Comparison of ENCODE assay signal across 19 cellular contexts in genomic region chr13:28338202-28338601, GRCh38.
DNase-seq lines count a peak whose midpoint lies in the region; ATAC-seq and TF ChIP-seq lines count a peak whose summit lies in the region.
"Had no signal": no experiment of that assay in that cellular context is flagged by ENCODE, and none has a peak within 500 bp of the region (broad histone marks: within the 10 kb centered on the region; RNA-seq: fewer than 3 reads in every experiment).

No MANE protein-coding gene starts in this region.

- no peaks in the 10 kb centered on the region for H3K4me1 Mint-ChIP-seq in Calu3 (ENCODE audit: low read depth, unreplicated experiment)
- H3K4me1 Mint-ChIP-seq: immature natural killer cell had no signal

- no peaks in the 10 kb centered on the region for H3K9me3 Mint-ChIP-seq in Calu3 (ENCODE audit: low read depth, unreplicated experiment)
- H3K9me3 Mint-ChIP-seq: activated naive CD4-positive, alpha-beta T cell treated with anti-CD3 and anti-CD28 coated beads, Interleukin-2, amount 50 U/mL, for 72 hours; activated T-cell treated with anti-CD3 and anti-CD28 coated beads, Interleukin-2, amount 50 U/mL, for 24 hours; immature natural killer cell had no signal

- no peaks in the 10 kb centered on the region for H3K36me3 ChIP-seq in mesenchymal stem cell (ENCODE audit: control insufficient read depth in 1 of 2, insufficient read depth in 2 of 2, low read depth in 1 of 2, low read length in 2 of 2)
- H3K36me3 ChIP-seq in smooth muscle cell (ENCODE audit: low read depth), result no peaks in the 10 kb centered on the region
- no peaks in the 10 kb centered on the region for H3K36me3 ChIP-seq in colonic mucosa
- H3K36me3 ChIP-seq: BE2C, ovary, SJSA1, stomach had no signal

- H2AFZ ChIP-seq in mesenchymal stem cell (ENCODE audit: low read depth, low read length) (no peak overlapping the region), smooth muscle cell (ENCODE audit: low read depth) (no peak overlapping the region)

- no peak overlapping the region for H2BK15ac ChIP-seq in mesenchymal stem cell (ENCODE audit: low read depth, poor library complexity, severe bottlenecking)

- WGBS in mesenchymal stem cell, result 86% methylated on average over 4 of the region's 4 CpGs
- WGBS in smooth muscle cell (ENCODE audit: low lambda C conversion rate), result 54% methylated on average over 4 of the region's 4 CpGs

- H3K27ac Mint-ChIP-seq in Calu3 (ENCODE audit: unreplicated experiment), result no peak overlapping the region
- H3K27ac Mint-ChIP-seq: activated naive CD4-positive, alpha-beta T cell treated with anti-CD3 and anti-CD28 coated beads, Interleukin-2, amount 50 U/mL, for 72 hours; activated T-cell treated with anti-CD3 and anti-CD28 coated beads, Interleukin-2, amount 50 U/mL, for 24 hours; immature natural killer cell had no signal

- H2BK12ac ChIP-seq in mesenchymal stem cell (ENCODE audit: low read length in 2 of 2), result peak overlapping the region; percentile 38 to 68

- DNase-seq in HEK293T (ENCODE audit: extremely low spot score) (no peak), coronary artery (ENCODE audit: low spot score) (no peak), mesenchymal stem cell (peak; percentile 58), smooth muscle cell (lab: John Stamatoyannopoulos, UW; ENCODE audit: unreplicated experiment) (no peak), colonic mucosa (no peak), Calu3 (no peak)
- DNase-seq: activated CD4-positive, alpha-beta T cell treated with anti-CD3 and anti-CD28 coated beads, Interleukin-2, amount 50 U/mL, for 4 hours; activated T-cell treated with anti-CD3 and anti-CD28 coated beads, Interleukin-2, amount 50 U/mL, for 24 hours; BE2C; cerebellar nuclear complex; DMS53; immature natural killer cell; NCI-H345; stimulated activated CD4-positive, alpha-beta T cell treated with anti-CD3 and anti-CD28 coated beads, Interleukin-15, amount 100 ng/mL, for 24 hours; stomach had no signal

- H4K20me1 ChIP-seq in smooth muscle cell (ENCODE audit: low read depth), result no peaks in the 10 kb centered on the region

- H3K27ac ChIP-seq in coronary artery, result no peak overlapping the region
- no peak overlapping the region for H3K27ac ChIP-seq in mesenchymal stem cell (ENCODE audit: low read length, poor library complexity, severe bottlenecking)
- peak overlapping the region; percentile 84 for H3K27ac ChIP-seq in smooth muscle cell (ENCODE audit: low read depth)
- no peak overlapping the region for H3K27ac ChIP-seq in colonic mucosa
- H3K27ac ChIP-seq: ovary, SJSA1 had no signal

- H3K14ac ChIP-seq in mesenchymal stem cell (ENCODE audit: low read length in 2 of 2), result no peak overlapping the region

- peaks cover 5% of the 10 kb centered on the region for H3K36me3 Mint-ChIP-seq in Calu3 (ENCODE audit: insufficient read depth, unreplicated experiment)
- H3K36me3 Mint-ChIP-seq: activated naive CD4-positive, alpha-beta T cell treated with anti-CD3 and anti-CD28 coated beads, Interleukin-2, amount 50 U/mL, for 72 hours; immature natural killer cell had no signal

- H3K79me1 ChIP-seq in mesenchymal stem cell (replicated peaks; ENCODE audit: low read length, poor library complexity, severe bottlenecking), result no peaks in the 10 kb centered on the region

- H3K9ac ChIP-seq in mesenchymal stem cell (ENCODE audit: low read length) (no peak overlapping the region), smooth muscle cell (ENCODE audit: low read depth) (peak overlapping the region; percentile 13), colonic mucosa (ENCODE audit: low read depth in 2 of 2, low read length in 2 of 2) (no peak overlapping the region)

- H3K18ac ChIP-seq in mesenchymal stem cell (ENCODE audit: low read depth in 1 of 2, low read length in 2 of 2), result peak overlapping the region; percentile 19 to 75

- H3K4me2 ChIP-seq in mesenchymal stem cell (ENCODE audit: low read length, poor library complexity, severe bottlenecking) (no peak overlapping the region), smooth muscle cell (peak overlapping the region; percentile 57)

- POLR2A ChIA-PET in HEK293T (lab: Yijun Ruan, JAX), result interaction anchor here (0.7 to 1.0 kb wide), 2 partner anchors 65 to 159 kb away, joined by 4 read pairs; no protein-coding TSS in a partner anchor

- H3K4me1 ChIP-seq in mesenchymal stem cell (ENCODE audit: control insufficient read depth, insufficient read depth, low read depth, low read length) (no peaks in the 10 kb centered on the region), smooth muscle cell (ENCODE audit: low read depth) (no peaks in the 10 kb centered on the region), colonic mucosa (no peaks in the 10 kb centered on the region)

- no peak overlapping the region for H2BK5ac ChIP-seq in mesenchymal stem cell (ENCODE audit: low read depth, low read length, poor library complexity, severe bottlenecking)

- no peak overlapping the region for H3K4me3 Mint-ChIP-seq in Calu3 (ENCODE audit: low read depth, unreplicated experiment)
- H3K4me3 Mint-ChIP-seq: activated T-cell treated with anti-CD3 and anti-CD28 coated beads, Interleukin-2, amount 50 U/mL, for 24 hours; immature natural killer cell had no signal

- H3K23ac ChIP-seq in mesenchymal stem cell (ENCODE audit: low read length in 2 of 2), result no peak overlapping the region

- H3K4me3 ChIP-seq in coronary artery, result peak overlapping the region; percentile 10
- H3K4me3 ChIP-seq in mesenchymal stem cell (ENCODE audit: insufficient read depth in 1 of 2, low read depth in 1 of 2, low read length in 2 of 2), result peak overlapping the region in 1 of 2 experiments; percentile 20
- no peak overlapping the region for H3K4me3 ChIP-seq in smooth muscle cell
- no peak overlapping the region for H3K4me3 ChIP-seq in colonic mucosa
- H3K4me3 ChIP-seq: ovary, SJSA1, stomach had no signal

- no peak overlapping the region for H2AK5ac ChIP-seq in mesenchymal stem cell (ENCODE audit: low read length, severe bottlenecking)

- CTCF ChIA-PET in HEK293T (lab: Yijun Ruan, JAX) (interaction anchor here (1.1 kb wide), 1 partner anchor 244 kb away, joined by 3 read pairs; no protein-coding TSS in a partner anchor), Calu3 (lab: Charles Lee) (no interaction called here)

- H3K27me3 Mint-ChIP-seq in Calu3 (ENCODE audit: unreplicated experiment), result peaks cover 31% of the 10 kb centered on the region
- H3K27me3 Mint-ChIP-seq: activated T-cell treated with anti-CD3 and anti-CD28 coated beads, Interleukin-2, amount 50 U/mL, for 24 hours had no signal

- no peak overlapping the region for H3K4ac ChIP-seq in mesenchymal stem cell (ENCODE audit: low read depth in 1 of 2, low read length in 2 of 2)

- no peak overlapping the region for H4K8ac ChIP-seq in mesenchymal stem cell (ENCODE audit: low read length)

- BruUV-seq in Calu3 (replicated peaks; lab: Mats Ljungman, UMichigan), result no TSS peak

- H3K27me3 ChIP-seq in mesenchymal stem cell (ENCODE audit: control insufficient read depth in 1 of 2, insufficient read depth in 1 of 2, low read length in 2 of 2) (peaks cover 3 to 9% of the 10 kb centered on the region in 2 experiments), smooth muscle cell (ENCODE audit: low read depth) (no peaks in the 10 kb centered on the region), colonic mucosa (no peaks in the 10 kb centered on the region)
- H3K27me3 ChIP-seq: BE2C, ovary, SJSA1 had no signal

- H4K91ac ChIP-seq in mesenchymal stem cell (ENCODE audit: low read length), result no peak overlapping the region

- peak overlapping the region; percentile 11 for H2BK120ac ChIP-seq in mesenchymal stem cell (ENCODE audit: low read depth, low read length)

- intact Hi-C loops in colonic mucosa (cut with DNase I) (no loop called here), Calu3 (cut with micrococcal nuclease; ENCODE audit: unreplicated experiment) (no loop called here)

- no peak for ATAC-seq in HG02973 (IDR thresholded peaks at IDR 0.05; ENCODE audit: unreplicated experiment)
- ATAC-seq: activated naive CD4-positive, alpha-beta T cell treated with anti-CD3 and anti-CD28 coated beads, Interleukin-2, amount 50 U/mL, for 72 hours had no signal

- H3K79me2 ChIP-seq in smooth muscle cell (ENCODE audit: low read depth), result no peaks in the 10 kb centered on the region

- TF ChIP-seq CTCF in coronary artery (IDR thresholded peaks at IDR 0.05) (no peak), smooth muscle cell (IDR thresholded peaks at IDR 0.05; ENCODE audit: borderline replicate concordance, insufficient read depth, poor library complexity, severe bottlenecking) (no peak), colonic mucosa (IDR thresholded peaks at IDR 0.05) (no peak), Calu3 (IDR thresholded peaks at IDR 0.05; ENCODE audit: unreplicated experiment) (no peak)

- H3K9me3 ChIP-seq in mesenchymal stem cell (ENCODE audit: control insufficient read depth, low read length) (no peaks in the 10 kb centered on the region), smooth muscle cell (replicated peaks; ENCODE audit: low read depth) (no peaks in the 10 kb centered on the region), colonic mucosa (no peaks in the 10 kb centered on the region)
- H3K9me3 ChIP-seq: BE2C, ovary, SJSA1, stomach had no signal

- H3F3A ChIP-seq in smooth muscle cell (ENCODE audit: low read depth), result peaks cover 31% of the 10 kb centered on the region

TF ChIP-seq in HEK293T, 16 proteins besides CTCF, POLR2A, EP300 and RAD21:
- TF ChIP-seq NFRKB (IDR thresholded peaks at IDR 0.05), result no peak
- peak; percentile 30; the same call in 1 of the 2 replicates for TF ChIP-seq PKNOX1 (IDR thresholded peaks at IDR 0.05)
- no peak for TF ChIP-seq ZNF384 (IDR thresholded peaks at IDR 0.05)
- no peak for TF ChIP-seq TARDBP (IDR thresholded peaks at IDR 0.05)
- no peak for TF ChIP-seq SP1 (IDR thresholded peaks at IDR 0.05)
TF ChIP-seq in HEK293T: peak in this region for 1.
